ENCODE assay signal across 8 cellular contexts in genomic region chr19:6577410-6578125, GRCh38. TPM values are rescaled to one million over a fixed set of nuclear protein-coding genes. Genes with fewer than 3 reads are reported as not detected.
DNase-seq lines count a peak whose midpoint lies in the region; ATAC-seq, FAIRE-seq and TF ChIP-seq lines count a peak whose summit lies in the region.
"Had no signal": no experiment of that assay in that cellular context is flagged by ENCODE, and none has a peak within 500 bp of the region (broad histone marks: within the 10 kb centered on the region; RNA-seq: fewer than 3 reads in every experiment).

No MANE protein-coding gene starts in this region.

- no peak overlapping the region for H3K4me3 Mint-ChIP-seq in glutamatergic neuron (ENCODE audit: unreplicated experiment)
- no peak overlapping the region for H3K4me3 Mint-ChIP-seq in CD4-positive, alpha-beta memory T cell

- no peaks in the 10 kb centered on the region for H3K9me3 Mint-ChIP-seq in glutamatergic neuron (ENCODE audit: unreplicated experiment)
- H3K9me3 Mint-ChIP-seq in CD4-positive, alpha-beta memory T cell = no peaks in the 10 kb centered on the region

- no peak overlapping the region for H3K27ac ChIP-seq in CD4-positive, alpha-beta memory T cell (ENCODE audit: low read depth, low read length)
- H3K27ac ChIP-seq: VCaP had no signal

- H3K27me3 Mint-ChIP-seq in glutamatergic neuron (ENCODE audit: unreplicated experiment) = no peaks in the 10 kb centered on the region
- H3K27me3 Mint-ChIP-seq in CD4-positive, alpha-beta memory T cell = peaks cover 0 to 3% of the 10 kb centered on the region in 2 donors

- H3K9me3 ChIP-seq in CD4-positive, alpha-beta memory T cell (ENCODE audit: control insufficient read depth in 1 of 2, low read length in 2 of 2) = no peaks in the 10 kb centered on the region

- peaks cover 9% of the 10 kb centered on the region for H3K4me1 ChIP-seq in CD4-positive, alpha-beta memory T cell (ENCODE audit: insufficient read depth, low read length)

- POLR2A ChIA-PET in CD4-positive, alpha-beta memory T cell (lab: Charles Lee; ENCODE audit: partially characterized antibody) = no interaction called here

- intact Hi-C loops in CD4-positive, alpha-beta memory T cell (cut with micrococcal nuclease) = no loop called here

- H3K27me3 ChIP-seq in bronchial epithelial cell (ENCODE audit: control insufficient read depth, insufficient read depth, low read length) = no peaks in the 10 kb centered on the region
- no peaks in the 10 kb centered on the region for H3K27me3 ChIP-seq in CD4-positive, alpha-beta memory T cell (ENCODE audit: insufficient read depth, low read length)

- H3K4me1 Mint-ChIP-seq in glutamatergic neuron (ENCODE audit: low read depth, unreplicated experiment) = no peaks in the 10 kb centered on the region
- peaks cover 0 to 6% (median 3%) of the 10 kb centered on the region in 4 donors for H3K4me1 Mint-ChIP-seq in CD4-positive, alpha-beta memory T cell

- DNase-seq in HUDEP-2 (lab: John Stamatoyannopoulos, UW; ENCODE audit: unreplicated experiment in 76 of 76) (peak in 75 of 76 experiments; percentile 35 to 97 (median 80)), bronchial epithelial cell (ENCODE audit: low read depth) (peak; percentile 86), AG08395 (ENCODE audit: low spot score) (no peak), glutamatergic neuron (no peak)
- no peak for DNase-seq in CD4-positive, alpha-beta memory T cell

- H3K36me3 ChIP-seq in bronchial epithelial cell (ENCODE audit: control insufficient read depth, insufficient read depth, low read length) = no peaks in the 10 kb centered on the region
- H3K36me3 ChIP-seq in CD4-positive, alpha-beta memory T cell (ENCODE audit: insufficient read depth, low read length) = no peaks in the 10 kb centered on the region

- peaks cover 5% of the 10 kb centered on the region for H3K36me3 Mint-ChIP-seq in glutamatergic neuron (ENCODE audit: unreplicated experiment)
- H3K36me3 Mint-ChIP-seq in CD4-positive, alpha-beta memory T cell = no peaks in the 10 kb centered on the region

- no peak for FAIRE-seq in bronchial epithelial cell (lab: Jason Lieb, UNC)

- no peak overlapping the region for H3K27ac Mint-ChIP-seq in glutamatergic neuron (ENCODE audit: unreplicated experiment)
- no peak overlapping the region for H3K27ac Mint-ChIP-seq in CD4-positive, alpha-beta memory T cell

- CTCF ChIA-PET in CD4-positive, alpha-beta memory T cell (lab: Charles Lee; ENCODE audit: partially characterized antibody) = no interaction called here

- TF ChIP-seq CTCF in bronchial epithelial cell (IDR thresholded peaks at IDR 0.05; ENCODE audit: insufficient read depth, low read length, severe bottlenecking) (no peak), glutamatergic neuron (IDR thresholded peaks at IDR 0.05; ENCODE audit: partially characterized antibody, unreplicated experiment) (no peak)

- ATAC-seq in GM18519 (IDR thresholded peaks at IDR 0.05; ENCODE audit: low FRiP score, unreplicated experiment) (peak; percentile 70), GM21717 (IDR thresholded peaks at IDR 0.05; ENCODE audit: unreplicated experiment) (peak; percentile 63)

- H3K4me3 ChIP-seq in bronchial epithelial cell (ENCODE audit: low read depth, low read length) = no peak overlapping the region
- H3K4me3 ChIP-seq in CD4-positive, alpha-beta memory T cell (ENCODE audit: low read length in 2 of 2) = no peak overlapping the region

RNA-seq across cellular contexts. Expression of gene CD70, which starts 13.4 kb away (rescaled TPM):
- total RNA-seq in bronchial epithelial cell = not detected in 2 replicates
- 4.7 TPM for total RNA-seq in glutamatergic neuron (ENCODE audit: unreplicated experiment)
- 1 to 10 TPM; 1.9 to 3.0 TPM for total RNA-seq in CD4-positive, alpha-beta memory T cell
- 1 to 10 TPM; 1.8 to 1.9 TPM for polyA plus RNA-seq in CD4-positive, alpha-beta memory T cell

RNA-seq across cellular contexts. Expression of gene TNFSF9, which starts 46.7 kb away (rescaled TPM):
- total RNA-seq in bronchial epithelial cell (4.6 and 5.5 TPM in 2 replicates), glutamatergic neuron (ENCODE audit: unreplicated experiment) (6.9 TPM)
- under 1 TPM; 0.64 to 0.99 TPM for total RNA-seq in CD4-positive, alpha-beta memory T cell
- 1 to 10 TPM in 1 of 2 donors, under 1 TPM in 1; 0.29 to 3.3 TPM for polyA plus RNA-seq in CD4-positive, alpha-beta memory T cell

Comparison
In these comparisons a context has a peak if more than half of its experiments do, and no peak if none do; other contexts are left out.
1. DNase-seq: peak in HUDEP-2 (75 of 76) and bronchial epithelial cell (single experiment); none in AG08395 (single experiment), glutamatergic neuron (single experiment) and CD4-positive, alpha-beta memory T cell (0 of 5).